In genomic region chr4:73662709-73663546, GRCh38 we compare ENCODE assay signal across 8 cellular contexts. TPM values are rescaled to one million over a fixed set of nuclear protein-coding genes. Genes with fewer than 3 reads are reported as not detected.
DNase-seq lines count a peak whose midpoint lies in the region; ATAC-seq, FAIRE-seq and TF ChIP-seq lines count a peak whose summit lies in the region.

No MANE protein-coding gene starts in this region.

- H3K4me3 ChIP-seq in body of pancreas: no peak overlapping the region

- no peaks in the 10 kb centered on the region for H3K36me3 ChIP-seq in body of pancreas (replicated peaks in 1 of 2; ENCODE audit: insufficient read depth in 1 of 2, low read depth in 2 of 2)

- peak; percentile 18 for DNase-seq in NCI-H2196 (lab: John Stamatoyannopoulos, UW; ENCODE audit: unreplicated experiment)
- no peak for DNase-seq in body of pancreas
- peak; percentile 81 to 85 for DNase-seq in lung microvascular endothelial cell (ENCODE audit: low read depth in 2 of 2)
- no peak for DNase-seq in occipital lobe (lab: John Stamatoyannopoulos, UW)
- DNase-seq in HTR-8/SVneo (ENCODE audit: insufficient read length, low spot score): no peak

- no peak for FAIRE-seq in HTR-8/SVneo (lab: Jason Lieb, UNC)

- no peak for TF ChIP-seq POLR2A in body of pancreas (IDR thresholded peaks at IDR 0.05)

- TF ChIP-seq CTCF in 22Rv1 (IDR thresholded peaks at IDR 0.05): peak; percentile 64
- TF ChIP-seq CTCF in body of pancreas (IDR thresholded peaks at IDR 0.05): peak; percentile 18 to 73 (median 49)

- 20 to 27% methylated on average over 6 of the region's 6 CpGs for WGBS in body of pancreas, 2 donors

- H3K27me3 ChIP-seq in body of pancreas: no peaks in the 10 kb centered on the region

- no peaks in the 10 kb centered on the region for H3K9me3 ChIP-seq in body of pancreas

- H3K27ac ChIP-seq in 22Rv1 (no peak overlapping the region), body of pancreas (no peak overlapping the region)

- no peaks in the 10 kb centered on the region for H3K4me1 ChIP-seq in body of pancreas

- intact Hi-C loops in body of pancreas (cut with DNase I): loop anchor here (10.0 kb wide), 2 partner anchors 202 to 472 kb away; partner anchors contain the start of gene CXCL1

- peak; percentile 79 for ATAC-seq in GM18508 (IDR thresholded peaks at IDR 0.05; ENCODE audit: insufficient read depth, unreplicated experiment)
- peak; percentile 93 for ATAC-seq in HG03066 (IDR thresholded peaks at IDR 0.05; ENCODE audit: low read depth, unreplicated experiment)
- ATAC-seq in body of pancreas: peak; percentile 72

RNA-seq across cellular contexts. Expression of gene RASSF6, which starts 42.7 kb away (rescaled TPM):
- 10 to 100 TPM in 1 of 2 donors, 1 to 10 TPM in 1; 5.3 to 10.1 TPM for total RNA-seq in body of pancreas
- total RNA-seq in lung microvascular endothelial cell: not detected in 2 replicates
- 0.31 TPM for total RNA-seq in occipital lobe

Comparison
In these comparisons a context has a peak if more than half of its experiments do, and no peak if none do; other contexts are left out.
1. DNase-seq: peak in NCI-H2196 (single experiment) and lung microvascular endothelial cell (2 of 2); none in body of pancreas (0 of 4), occipital lobe (single experiment) and HTR-8/SVneo (single experiment).
2. Peak in every context shown above with its lines, with median percentiles within 50 percentile points of each other: ATAC-seq.